ENCODE assay signal across 1 cellular context in the genomic region with DNA sequence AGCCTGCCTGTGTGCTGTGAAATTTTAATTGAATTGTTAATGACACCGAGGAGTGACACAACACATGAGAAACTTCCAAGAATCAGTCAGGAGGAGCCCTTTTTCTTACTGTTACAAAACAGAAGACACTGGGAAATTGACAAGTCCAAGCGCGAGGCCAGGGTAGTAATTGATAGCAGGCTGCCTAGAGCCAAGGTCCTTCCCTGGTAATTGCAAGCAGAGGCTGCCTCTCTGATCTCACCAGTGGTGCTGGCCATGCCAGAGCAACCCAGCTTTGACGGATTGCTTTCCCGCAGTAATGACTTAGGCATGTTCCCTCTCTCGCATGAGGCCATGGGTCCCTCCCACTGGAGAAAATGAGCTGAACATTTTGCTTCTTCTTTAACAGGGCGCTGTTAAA.
TF ChIP-seq lines count a peak whose summit lies in the region.

No MANE protein-coding gene starts in this region.

TF ChIP-seq in SK-N-SH treated with all-trans-retinoic acid at 6 μM for 48 hours, 23 proteins besides CTCF, POLR2A, EP300 and RAD21 (continued from another document):
- TF ChIP-seq, protein P1, sequence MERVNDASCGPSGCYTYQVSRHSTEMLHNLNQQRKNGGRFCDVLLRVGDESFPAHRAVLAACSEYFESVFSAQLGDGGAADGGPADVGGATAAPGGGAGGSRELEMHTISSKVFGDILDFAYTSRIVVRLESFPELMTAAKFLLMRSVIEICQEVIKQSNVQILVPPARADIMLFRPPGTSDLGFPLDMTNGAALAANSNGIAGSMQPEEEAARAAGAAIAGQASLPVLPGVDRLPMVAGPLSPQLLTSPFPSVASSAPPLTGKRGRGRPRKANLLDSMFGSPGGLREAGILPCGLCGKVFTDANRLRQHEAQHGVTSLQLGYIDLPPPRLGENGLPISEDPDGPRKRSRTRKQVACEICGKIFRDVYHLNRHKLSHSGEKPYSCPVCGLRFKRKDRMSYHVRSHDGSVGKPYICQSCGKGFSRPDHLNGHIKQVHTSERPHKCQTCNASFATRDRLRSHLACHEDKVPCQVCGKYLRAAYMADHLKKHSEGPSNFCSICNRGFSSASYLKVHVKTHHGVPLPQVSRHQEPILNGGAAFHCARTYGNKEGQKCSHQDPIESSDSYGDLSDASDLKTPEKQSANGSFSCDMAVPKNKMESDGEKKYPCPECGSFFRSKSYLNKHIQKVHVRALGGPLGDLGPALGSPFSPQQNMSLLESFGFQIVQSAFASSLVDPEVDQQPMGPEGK (CRISPR knock-in tag; IDR thresholded peaks at IDR 0.05; ENCODE audit: borderline replicate concordance) = no peak; the same call in 1 of the 2 replicates
- TF ChIP-seq BACH2 (CRISPR knock-in tag; IDR thresholded peaks at IDR 0.05; ENCODE audit: borderline replicate concordance) = no peak
- TF ChIP-seq OSR1 (CRISPR knock-in tag; IDR thresholded peaks at IDR 0.05) = no peak
- TF ChIP-seq CSDC2 (CRISPR knock-in tag; IDR thresholded peaks at IDR 0.05) = no peak
- peak; percentile 72; the same call in 1 of the 2 replicates for TF ChIP-seq RARB (CRISPR knock-in tag; IDR thresholded peaks at IDR 0.05)
